ENCODE assay signal across 10 cellular contexts in genomic region chr10:10792681-10793080, GRCh38.
DNase-seq lines count a peak whose midpoint lies in the region; ATAC-seq and TF ChIP-seq lines count a peak whose summit lies in the region.
"Had no signal": no experiment of that assay in that cellular context is flagged by ENCODE, and none has a peak within 500 bp of the region (broad histone marks: within the 10 kb centered on the region; RNA-seq: fewer than 3 reads in every experiment).

No MANE protein-coding gene starts in this region.

- H3K4me1 ChIP-seq in SJSA1 (replicated peaks) = peaks cover 44% of the 10 kb centered on the region

- intact Hi-C loops in activated CD8-positive, alpha-beta T cell treated with anti-CD3 and anti-CD28 coated beads for 36 hours (cut with micrococcal nuclease) = no loop called here

- H3K27ac Mint-ChIP-seq in T-helper 2 cell treated with Interferon-gamma antibody and Interleukin-4, amounts not matched to agents 5 μg/mL and 100 μg/mL, for 36 hours = no peak overlapping the region
- H3K27ac Mint-ChIP-seq in activated CD8-positive, alpha-beta T cell treated with anti-CD3 and anti-CD28 coated beads for 36 hours = no peak overlapping the region
- no peak overlapping the region for H3K27ac Mint-ChIP-seq in activated CD8-positive, alpha-beta memory T cell treated with anti-CD3 and anti-CD28 coated beads, Interleukin-2, amount 10 ng/mL, durations not matched to agents 7 days and 5 days
- H3K27ac Mint-ChIP-seq: progenitor cell of endocrine pancreas; stimulated activated naive CD8-positive, alpha-beta T cell treated with anti-CD3 and anti-CD28 coated beads, Interleukin-15, Interleukin-2, amounts not matched to agents 100 ng/mL and 50 ng/mL, for 24 hours had no signal

- no peaks in the 10 kb centered on the region for H3K36me3 Mint-ChIP-seq in T-helper 2 cell treated with Interferon-gamma antibody and Interleukin-4, amounts not matched to agents 5 μg/mL and 100 μg/mL, for 36 hours (ENCODE audit: low read depth)
- H3K36me3 Mint-ChIP-seq in activated CD8-positive, alpha-beta T cell treated with anti-CD3 and anti-CD28 coated beads for 36 hours (ENCODE audit: low read depth) = no peaks in the 10 kb centered on the region
- H3K36me3 Mint-ChIP-seq in activated CD8-positive, alpha-beta memory T cell treated with anti-CD3 and anti-CD28 coated beads, Interleukin-2, amount 10 ng/mL, durations not matched to agents 7 days and 5 days = no peaks in the 10 kb centered on the region

- peaks cover 35% of the 10 kb centered on the region for H3K36me3 ChIP-seq in SJSA1

- DNase-seq in HCEC 1CT (peak; percentile 94), SJSA1 (ENCODE audit: low read depth in 1 of 2, low spot score in 2 of 2) (peak; percentile 81 to 96), glomerular endothelial cell (ENCODE audit: extremely low read depth, low read depth, low spot score) (peak; percentile 92), renal cortical epithelial cell (ENCODE audit: low read depth) (peak; percentile 89), KG1 (lab: John Stamatoyannopoulos, UW) (no peak)
- no peak for DNase-seq in T-helper 2 cell treated with Interferon-gamma antibody and Interleukin-4, amounts not matched to agents 5 μg/mL and 100 μg/mL, for 36 hours (ENCODE audit: low spot score)
- no peak for DNase-seq in activated CD8-positive, alpha-beta T cell treated with anti-CD3 and anti-CD28 coated beads for 36 hours
- DNase-seq in activated CD8-positive, alpha-beta memory T cell treated with anti-CD3 and anti-CD28 coated beads, Interleukin-2, amount 10 ng/mL, durations not matched to agents 7 days and 5 days = no peak

- ATAC-seq in activated CD8-positive, alpha-beta T cell treated with anti-CD3 and anti-CD28 coated beads for 36 hours = no peak
- ATAC-seq in activated CD8-positive, alpha-beta memory T cell treated with anti-CD3 and anti-CD28 coated beads, Interleukin-2, amount 10 ng/mL, durations not matched to agents 7 days and 5 days = no peak

- H3K9me3 Mint-ChIP-seq in T-helper 2 cell treated with Interferon-gamma antibody and Interleukin-4, amounts not matched to agents 5 μg/mL and 100 μg/mL, for 36 hours = no peaks in the 10 kb centered on the region
- H3K9me3 Mint-ChIP-seq in activated CD8-positive, alpha-beta T cell treated with anti-CD3 and anti-CD28 coated beads for 36 hours = no peaks in the 10 kb centered on the region
- H3K9me3 Mint-ChIP-seq in activated CD8-positive, alpha-beta memory T cell treated with anti-CD3 and anti-CD28 coated beads, Interleukin-2, amount 10 ng/mL, durations not matched to agents 7 days and 5 days (ENCODE audit: low read depth) = no peaks in the 10 kb centered on the region
- H3K9me3 Mint-ChIP-seq: stimulated activated naive CD8-positive, alpha-beta T cell treated with anti-CD3 and anti-CD28 coated beads, Interleukin-15, Interleukin-2, amounts not matched to agents 100 ng/mL and 50 ng/mL, for 24 hours had no signal

- H3K4me1 Mint-ChIP-seq in T-helper 2 cell treated with Interferon-gamma antibody and Interleukin-4, amounts not matched to agents 5 μg/mL and 100 μg/mL, for 36 hours (ENCODE audit: low read depth) = no peaks in the 10 kb centered on the region
- no peaks in the 10 kb centered on the region for H3K4me1 Mint-ChIP-seq in activated CD8-positive, alpha-beta T cell treated with anti-CD3 and anti-CD28 coated beads for 36 hours (ENCODE audit: low read depth)
- no peaks in the 10 kb centered on the region for H3K4me1 Mint-ChIP-seq in activated CD8-positive, alpha-beta memory T cell treated with anti-CD3 and anti-CD28 coated beads, Interleukin-2, amount 10 ng/mL, durations not matched to agents 7 days and 5 days

- CTCF ChIA-PET in activated CD8-positive, alpha-beta T cell treated with anti-CD3 and anti-CD28 coated beads for 36 hours (lab: Charles Lee) = no interaction called here
- CTCF ChIA-PET in activated CD8-positive, alpha-beta memory T cell treated with anti-CD3 and anti-CD28 coated beads, Interleukin-2, amount 10 ng/mL, durations not matched to agents 7 days and 5 days (lab: Charles Lee) = no interaction called here

- H3K27me3 ChIP-seq in SJSA1 (replicated peaks) = no peaks in the 10 kb centered on the region

- no peaks in the 10 kb centered on the region for H3K9me3 ChIP-seq in SJSA1 (replicated peaks)

- peak overlapping the region; percentile 47 for H3K4me3 ChIP-seq in SJSA1

- H3K27ac ChIP-seq in SJSA1 = peak overlapping the region; percentile 95

- H3K27me3 Mint-ChIP-seq in T-helper 2 cell treated with Interferon-gamma antibody and Interleukin-4, amounts not matched to agents 5 μg/mL and 100 μg/mL, for 36 hours (ENCODE audit: low read depth) = peaks cover 16% of the 10 kb centered on the region
- peaks cover 20% of the 10 kb centered on the region for H3K27me3 Mint-ChIP-seq in activated CD8-positive, alpha-beta T cell treated with anti-CD3 and anti-CD28 coated beads for 36 hours
- H3K27me3 Mint-ChIP-seq in activated CD8-positive, alpha-beta memory T cell treated with anti-CD3 and anti-CD28 coated beads, Interleukin-2, amount 10 ng/mL, durations not matched to agents 7 days and 5 days = peaks cover 6% of the 10 kb centered on the region

- H3K4me3 Mint-ChIP-seq in T-helper 2 cell treated with Interferon-gamma antibody and Interleukin-4, amounts not matched to agents 5 μg/mL and 100 μg/mL, for 36 hours = no peak overlapping the region
- H3K4me3 Mint-ChIP-seq in activated CD8-positive, alpha-beta T cell treated with anti-CD3 and anti-CD28 coated beads for 36 hours = no peak overlapping the region
- H3K4me3 Mint-ChIP-seq in activated CD8-positive, alpha-beta memory T cell treated with anti-CD3 and anti-CD28 coated beads, Interleukin-2, amount 10 ng/mL, durations not matched to agents 7 days and 5 days = no peak overlapping the region
- H3K4me3 Mint-ChIP-seq: stimulated activated naive CD8-positive, alpha-beta T cell treated with anti-CD3 and anti-CD28 coated beads, Interleukin-15, Interleukin-2, amounts not matched to agents 100 ng/mL and 50 ng/mL, for 24 hours had no signal

- POLR2A ChIA-PET in activated CD8-positive, alpha-beta T cell treated with anti-CD3 and anti-CD28 coated beads for 36 hours (lab: Charles Lee) = no interaction called here

- TF ChIP-seq CTCF in activated CD8-positive, alpha-beta T cell treated with anti-CD3 and anti-CD28 coated beads for 36 hours (IDR thresholded peaks at IDR 0.05) = no peak

Comparison
In these comparisons a context has a peak if more than half of its experiments do, and no peak if none do; other contexts are left out.
1. DNase-seq: peak in HCEC 1CT (single experiment), SJSA1 (2 of 2), glomerular endothelial cell (single experiment) and renal cortical epithelial cell (single experiment); none in KG1 (single experiment), T-helper 2 cell treated with Interferon-gamma antibody and Interleukin-4, amounts not matched to agents 5 μg/mL and 100 μg/mL, for 36 hours (single experiment), activated CD8-positive, alpha-beta T cell treated with anti-CD3 and anti-CD28 coated beads for 36 hours (single experiment) and activated CD8-positive, alpha-beta memory T cell treated with anti-CD3 and anti-CD28 coated beads, Interleukin-2, amount 10 ng/mL, durations not matched to agents 7 days and 5 days (single experiment).